Comparison of ENCODE assay signal across 2 cellular contexts in the genomic region with DNA sequence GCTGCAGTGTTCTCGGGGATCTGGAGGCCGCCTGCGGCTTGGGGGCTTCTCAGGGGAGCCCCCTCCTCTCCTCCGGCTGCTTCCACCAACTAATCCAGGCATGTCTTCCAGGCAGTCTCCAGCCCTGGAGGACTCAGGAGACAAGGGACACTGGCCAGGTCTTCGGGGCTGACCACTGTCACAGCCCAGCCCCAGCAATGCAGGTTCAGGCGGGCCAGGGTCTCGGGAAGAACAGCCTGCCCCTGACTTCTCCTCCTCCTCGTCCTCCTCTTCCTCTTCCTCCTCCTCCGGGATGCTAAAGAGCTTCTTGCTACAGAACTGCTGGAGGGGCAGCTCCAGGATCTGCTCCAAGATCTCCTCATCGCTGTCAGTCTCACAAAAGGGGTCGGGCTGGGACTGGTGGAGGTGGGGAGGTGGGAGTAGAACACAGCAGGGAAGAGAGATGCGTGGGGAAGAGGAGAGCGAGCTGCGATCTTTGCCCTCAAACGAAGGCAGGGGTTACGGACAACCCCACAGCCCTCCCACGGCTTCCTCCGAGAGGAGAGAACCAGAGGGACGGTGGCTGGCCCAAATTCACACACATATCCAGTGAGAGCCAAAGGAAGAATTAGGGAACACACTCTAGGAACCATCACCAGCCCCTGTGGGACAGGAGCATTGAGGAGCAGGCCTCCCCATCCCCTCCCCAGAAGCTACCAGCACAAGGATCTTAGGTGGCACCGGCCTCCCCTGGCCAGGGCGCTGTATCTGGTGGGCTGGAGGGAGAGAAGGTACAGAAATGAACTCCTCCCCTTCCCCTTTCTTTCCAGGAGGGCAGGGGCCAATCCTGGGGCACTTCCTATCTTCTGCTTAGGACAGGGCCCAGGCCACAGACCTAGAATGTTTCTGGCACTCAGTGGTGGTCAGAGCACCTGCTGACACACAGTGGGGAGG.
TF ChIP-seq lines count a peak whose summit lies in the region.

No MANE protein-coding gene starts in this region.

TF ChIP-seq in SK-N-SH, 30 proteins besides CTCF, POLR2A, EP300 and RAD21 (continued from another document):
- TF ChIP-seq, protein P1, sequence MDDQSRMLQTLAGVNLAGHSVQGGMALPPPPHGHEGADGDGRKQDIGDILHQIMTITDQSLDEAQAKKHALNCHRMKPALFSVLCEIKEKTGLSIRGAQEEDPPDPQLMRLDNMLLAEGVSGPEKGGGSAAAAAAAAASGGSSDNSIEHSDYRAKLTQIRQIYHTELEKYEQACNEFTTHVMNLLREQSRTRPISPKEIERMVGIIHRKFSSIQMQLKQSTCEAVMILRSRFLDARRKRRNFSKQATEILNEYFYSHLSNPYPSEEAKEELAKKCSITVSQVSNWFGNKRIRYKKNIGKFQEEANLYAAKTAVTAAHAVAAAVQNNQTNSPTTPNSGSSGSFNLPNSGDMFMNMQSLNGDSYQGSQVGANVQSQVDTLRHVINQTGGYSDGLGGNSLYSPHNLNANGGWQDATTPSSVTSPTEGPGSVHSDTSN (IDR thresholded peaks at IDR 0.05): no peak
- TF ChIP-seq, protein P2, sequence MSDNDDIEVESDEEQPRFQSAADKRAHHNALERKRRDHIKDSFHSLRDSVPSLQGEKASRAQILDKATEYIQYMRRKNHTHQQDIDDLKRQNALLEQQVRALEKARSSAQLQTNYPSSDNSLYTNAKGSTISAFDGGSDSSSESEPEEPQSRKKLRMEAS (IDR thresholded peaks at IDR 0.05; ENCODE audit: low read depth): no peak
- TF ChIP-seq FOXJ3 (CRISPR knock-in tag; IDR thresholded peaks at IDR 0.05) (no peak), CHD2 (IDR thresholded peaks at IDR 0.05; ENCODE audit: low read length, partially characterized antibody) (no peak), SMC3 (IDR thresholded peaks at IDR 0.05; ENCODE audit: low read depth, low read length) (no peak), MXI1 (IDR thresholded peaks at IDR 0.05; ENCODE audit: low read depth, low read length) (no peak), FOSL2 (IDR thresholded peaks at IDR 0.05; ENCODE audit: borderline replicate concordance, low read depth) (no peak), RXRA (IDR thresholded peaks at IDR 0.05; ENCODE audit: borderline replicate concordance, low read depth) (no peak), GATA2 (CRISPR knock-in tag; IDR thresholded peaks at IDR 0.05) (no peak), SIN3A (IDR thresholded peaks at IDR 0.05; ENCODE audit: borderline replicate concordance, low read depth, low read length) (no peak), ZBTB33 (IDR thresholded peaks at IDR 0.05; ENCODE audit: borderline replicate concordance, low read depth) (no peak), YY1 (IDR thresholded peaks at IDR 0.05; ENCODE audit: low read depth) (no peak)
- TF ChIP-seq, protein P3, sequence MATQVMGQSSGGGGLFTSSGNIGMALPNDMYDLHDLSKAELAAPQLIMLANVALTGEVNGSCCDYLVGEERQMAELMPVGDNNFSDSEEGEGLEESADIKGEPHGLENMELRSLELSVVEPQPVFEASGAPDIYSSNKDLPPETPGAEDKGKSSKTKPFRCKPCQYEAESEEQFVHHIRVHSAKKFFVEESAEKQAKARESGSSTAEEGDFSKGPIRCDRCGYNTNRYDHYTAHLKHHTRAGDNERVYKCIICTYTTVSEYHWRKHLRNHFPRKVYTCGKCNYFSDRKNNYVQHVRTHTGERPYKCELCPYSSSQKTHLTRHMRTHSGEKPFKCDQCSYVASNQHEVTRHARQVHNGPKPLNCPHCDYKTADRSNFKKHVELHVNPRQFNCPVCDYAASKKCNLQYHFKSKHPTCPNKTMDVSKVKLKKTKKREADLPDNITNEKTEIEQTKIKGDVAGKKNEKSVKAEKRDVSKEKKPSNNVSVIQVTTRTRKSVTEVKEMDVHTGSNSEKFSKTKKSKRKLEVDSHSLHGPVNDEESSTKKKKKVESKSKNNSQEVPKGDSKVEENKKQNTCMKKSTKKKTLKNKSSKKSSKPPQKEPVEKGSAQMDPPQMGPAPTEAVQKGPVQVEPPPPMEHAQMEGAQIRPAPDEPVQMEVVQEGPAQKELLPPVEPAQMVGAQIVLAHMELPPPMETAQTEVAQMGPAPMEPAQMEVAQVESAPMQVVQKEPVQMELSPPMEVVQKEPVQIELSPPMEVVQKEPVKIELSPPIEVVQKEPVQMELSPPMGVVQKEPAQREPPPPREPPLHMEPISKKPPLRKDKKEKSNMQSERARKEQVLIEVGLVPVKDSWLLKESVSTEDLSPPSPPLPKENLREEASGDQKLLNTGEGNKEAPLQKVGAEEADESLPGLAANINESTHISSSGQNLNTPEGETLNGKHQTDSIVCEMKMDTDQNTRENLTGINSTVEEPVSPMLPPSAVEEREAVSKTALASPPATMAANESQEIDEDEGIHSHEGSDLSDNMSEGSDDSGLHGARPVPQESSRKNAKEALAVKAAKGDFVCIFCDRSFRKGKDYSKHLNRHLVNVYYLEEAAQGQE (IDR thresholded peaks at IDR 0.05; ENCODE audit: low read depth, low read length): no peak
- TF ChIP-seq, protein P4, sequence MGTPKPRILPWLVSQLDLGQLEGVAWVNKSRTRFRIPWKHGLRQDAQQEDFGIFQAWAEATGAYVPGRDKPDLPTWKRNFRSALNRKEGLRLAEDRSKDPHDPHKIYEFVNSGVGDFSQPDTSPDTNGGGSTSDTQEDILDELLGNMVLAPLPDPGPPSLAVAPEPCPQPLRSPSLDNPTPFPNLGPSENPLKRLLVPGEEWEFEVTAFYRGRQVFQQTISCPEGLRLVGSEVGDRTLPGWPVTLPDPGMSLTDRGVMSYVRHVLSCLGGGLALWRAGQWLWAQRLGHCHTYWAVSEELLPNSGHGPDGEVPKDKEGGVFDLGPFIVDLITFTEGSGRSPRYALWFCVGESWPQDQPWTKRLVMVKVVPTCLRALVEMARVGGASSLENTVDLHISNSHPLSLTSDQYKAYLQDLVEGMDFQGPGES (IDR thresholded peaks at IDR 0.05; ENCODE audit: low read depth, low read length): no peak
TF ChIP-seq in SK-N-SH: peak in this region for 0.

TF ChIP-seq in SK-N-SH treated with all-trans-retinoic acid at 6 μM for 48 hours, 23 proteins besides CTCF, POLR2A, EP300 and RAD21 (continued from another document):
- TF ChIP-seq ZC3H10 (CRISPR knock-in tag; IDR thresholded peaks at IDR 0.05) (no peak), CREB5 (CRISPR knock-in tag; IDR thresholded peaks at IDR 0.05; ENCODE audit: low read depth) (no peak), ESRRG (CRISPR knock-in tag; IDR thresholded peaks at IDR 0.05) (no peak), GLIS3 (CRISPR knock-in tag; IDR thresholded peaks at IDR 0.05) (no peak), OSR1 (CRISPR knock-in tag; IDR thresholded peaks at IDR 0.05) (no peak), ISL1 (CRISPR knock-in tag; IDR thresholded peaks at IDR 0.05) (no peak), PPARA (CRISPR knock-in tag; IDR thresholded peaks at IDR 0.05; ENCODE audit: borderline replicate concordance) (no peak), ARNTL (CRISPR knock-in tag; IDR thresholded peaks at IDR 0.05; ENCODE audit: borderline replicate concordance, low read depth) (no peak), PATZ1 (CRISPR knock-in tag; IDR thresholded peaks at IDR 0.05; ENCODE audit: borderline replicate concordance) (no peak), SNAI2 (CRISPR knock-in tag; IDR thresholded peaks at IDR 0.05) (no peak), ZFP3 (CRISPR knock-in tag; IDR thresholded peaks at IDR 0.05) (no peak), ZNF8 (CRISPR knock-in tag; IDR thresholded peaks at IDR 0.05) (no peak), TOX (CRISPR knock-in tag; IDR thresholded peaks at IDR 0.05; ENCODE audit: borderline replicate concordance) (no peak), BACH2 (CRISPR knock-in tag; IDR thresholded peaks at IDR 0.05; ENCODE audit: borderline replicate concordance) (no peak), ZFP30 (CRISPR knock-in tag; IDR thresholded peaks at IDR 0.05) (no peak)
- TF ChIP-seq, protein P5, sequence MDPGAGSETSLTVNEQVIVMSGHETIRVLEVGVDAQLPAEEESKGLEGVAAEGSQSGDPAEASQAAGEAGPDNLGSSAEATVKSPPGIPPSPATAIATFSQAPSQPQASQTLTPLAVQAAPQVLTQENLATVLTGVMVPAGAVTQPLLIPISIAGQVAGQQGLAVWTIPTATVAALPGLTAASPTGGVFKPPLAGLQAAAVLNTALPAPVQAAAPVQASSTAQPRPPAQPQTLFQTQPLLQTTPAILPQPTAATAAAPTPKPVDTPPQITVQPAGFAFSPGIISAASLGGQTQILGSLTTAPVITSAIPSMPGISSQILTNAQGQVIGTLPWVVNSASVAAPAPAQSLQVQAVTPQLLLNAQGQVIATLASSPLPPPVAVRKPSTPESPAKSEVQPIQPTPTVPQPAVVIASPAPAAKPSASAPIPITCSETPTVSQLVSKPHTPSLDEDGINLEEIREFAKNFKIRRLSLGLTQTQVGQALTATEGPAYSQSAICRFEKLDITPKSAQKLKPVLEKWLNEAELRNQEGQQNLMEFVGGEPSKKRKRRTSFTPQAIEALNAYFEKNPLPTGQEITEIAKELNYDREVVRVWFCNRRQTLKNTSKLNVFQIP (CRISPR knock-in tag; IDR thresholded peaks at IDR 0.05; ENCODE audit: borderline replicate concordance, low read depth): no peak
TF ChIP-seq in SK-N-SH treated with all-trans-retinoic acid at 6 μM for 48 hours: peak in this region for 0.
